33 cellular contexts compared by ENCODE assay signal in the genomic region with DNA sequence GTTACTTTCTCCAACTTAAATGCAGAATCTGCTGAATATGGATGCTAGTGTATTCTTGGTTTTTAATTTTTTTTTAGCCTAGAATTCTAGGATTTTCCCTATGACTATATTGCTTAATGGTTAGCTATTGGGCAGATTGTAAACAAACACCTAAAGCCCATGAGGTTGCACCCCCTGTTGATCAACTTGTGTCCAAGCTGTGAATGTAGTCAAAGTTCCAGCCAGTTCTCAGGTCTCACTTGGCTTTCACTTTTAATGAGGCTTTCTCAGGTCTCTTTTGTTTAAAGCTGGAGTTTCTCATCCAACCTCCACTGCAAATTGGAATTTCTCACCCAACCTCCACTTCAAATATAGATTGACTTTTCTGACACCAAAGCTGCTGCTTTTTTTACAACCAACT. TPM values are rescaled to one million over a fixed set of nuclear protein-coding genes. Genes with fewer than 3 reads are reported as not detected.
"Had no signal": no experiment of that assay in that cellular context is flagged by ENCODE, and none has a peak within 500 bp of the region (broad histone marks: within the 10 kb centered on the region; RNA-seq: fewer than 3 reads in every experiment).

No MANE protein-coding gene starts in this region.

- H3K27me3 ChIP-seq: adrenal gland, body of pancreas, SJCRH30 had no signal

- H3K9me3 ChIP-seq: adrenal gland, body of pancreas, SJCRH30 had no signal

- H3K9me3 Mint-ChIP-seq: activated CD4-positive, alpha-beta T cell treated with anti-CD3 and anti-CD28 coated beads, Interleukin-2, amount 10 ng/mL, durations not matched to agents 7 days and 5 days; activated naive CD4-positive, alpha-beta T cell treated with anti-CD3 and anti-CD28 coated beads, Interleukin-2, amount 50 U/mL, for 72 hours; T-helper 1 cell treated with Interleukin-12 subunit alpha and Interleukin-12 subunit beta and Interleukin-4 antibody, amounts not matched to agents 30 μg/mL and 1 μg/mL, for 36 hours had no signal

- H3K4me2 ChIP-seq: KMS-11 had no signal

- H3K4me3 ChIP-seq: adrenal gland, body of pancreas, SJCRH30, SK-N-MC had no signal

- H3K27ac ChIP-seq: adrenal gland, body of pancreas, KMS-11, SJCRH30, SK-N-MC had no signal

- ATAC-seq: activated CD4-positive, alpha-beta T cell treated with anti-CD3 and anti-CD28 coated beads for 36 hours; activated CD4-positive, CD25-positive, alpha-beta regulatory T cell treated with anti-CD3 and anti-CD28 coated beads, Interleukin-2, amount 50 U/mL, for 24 hours; activated CD8-positive, alpha-beta T cell treated with anti-CD3 and anti-CD28 coated beads, Interleukin-2, amount 10 ng/mL, durations not matched to agents 7 days and 5 days; activated naive CD4-positive, alpha-beta T cell treated with anti-CD3 and anti-CD28 coated beads, Interleukin-2, amount 50 U/mL, for 72 hours; body of pancreas had no signal

- H3K36me3 Mint-ChIP-seq: activated naive CD4-positive, alpha-beta T cell treated with anti-CD3 and anti-CD28 coated beads, Interleukin-2, amount 50 U/mL, for 72 hours had no signal

- H3K4me3 Mint-ChIP-seq: activated CD4-positive, alpha-beta T cell treated with anti-CD3 and anti-CD28 coated beads for 36 hours; activated CD4-positive, alpha-beta T cell treated with anti-CD3 and anti-CD28 coated beads, Interleukin-2, amount 10 ng/mL, durations not matched to agents 7 days and 5 days; activated CD8-positive, alpha-beta T cell treated with anti-CD3 and anti-CD28 coated beads, Interleukin-2, amount 10 ng/mL, durations not matched to agents 7 days and 5 days; activated naive CD4-positive, alpha-beta T cell treated with anti-CD3 and anti-CD28 coated beads for 36 hours; activated T-cell treated with anti-CD3 and anti-CD28 coated beads, Interleukin-2, amount 50 U/mL, for 24 hours; T-helper 1 cell treated with Interleukin-12 subunit alpha and Interleukin-12 subunit beta and Interleukin-4 antibody, amounts not matched to agents 30 μg/mL and 1 μg/mL, for 36 hours; T-helper 2 cell treated with Interferon-gamma antibody and Interleukin-4, amounts not matched to agents 5 μg/mL and 100 μg/mL, for 36 hours had no signal

- H3K36me3 ChIP-seq: adrenal gland, SJCRH30 had no signal

- H3K4me1 ChIP-seq: adrenal gland, body of pancreas, SJCRH30 had no signal

- H3K27ac Mint-ChIP-seq: activated CD4-positive, alpha-beta T cell treated with anti-CD3 and anti-CD28 coated beads for 36 hours; activated CD4-positive, alpha-beta T cell treated with anti-CD3 and anti-CD28 coated beads, Interleukin-2, amount 10 ng/mL, durations not matched to agents 7 days and 5 days; activated CD8-positive, alpha-beta T cell treated with anti-CD3 and anti-CD28 coated beads, Interleukin-2, amount 10 ng/mL, durations not matched to agents 7 days and 5 days; activated naive CD4-positive, alpha-beta T cell treated with anti-CD3 and anti-CD28 coated beads for 36 hours; activated naive CD4-positive, alpha-beta T cell treated with anti-CD3 and anti-CD28 coated beads, Interleukin-2, amount 50 U/mL, for 72 hours; activated T-cell treated with anti-CD3 and anti-CD28 coated beads, Interleukin-2, amount 50 U/mL, for 24 hours; T-helper 1 cell treated with Interleukin-12 subunit alpha and Interleukin-12 subunit beta and Interleukin-4 antibody, amounts not matched to agents 30 μg/mL and 1 μg/mL, for 36 hours; T-helper 2 cell treated with Interferon-gamma antibody and Interleukin-4, amounts not matched to agents 5 μg/mL and 100 μg/mL, for 36 hours had no signal

- H3K4me1 Mint-ChIP-seq: activated CD4-positive, alpha-beta T cell treated with anti-CD3 and anti-CD28 coated beads for 36 hours; activated CD4-positive, alpha-beta T cell treated with anti-CD3 and anti-CD28 coated beads, Interleukin-2, amount 10 ng/mL, durations not matched to agents 7 days and 5 days had no signal

- H3K9ac ChIP-seq: KMS-11 had no signal

- DNase-seq: activated CD4-positive, alpha-beta T cell treated with anti-CD3 and anti-CD28 coated beads for 36 hours; activated CD4-positive, alpha-beta T cell treated with anti-CD3 and anti-CD28 coated beads, Interleukin-2, amount 10 ng/mL, durations not matched to agents 7 days and 5 days; activated CD4-positive, alpha-beta T cell treated with anti-CD3 and anti-CD28 coated beads, Interleukin-2, amount 50 U/mL, for 48 hours; activated CD8-positive, alpha-beta T cell treated with anti-CD3 and anti-CD28 coated beads, Interleukin-2, amount 10 ng/mL, durations not matched to agents 7 days and 5 days; activated gamma-delta T cell treated with Interleukin-2 at 50 U/mL for 16 hours; activated naive CD4-positive, alpha-beta T cell treated with anti-CD3 and anti-CD28 coated beads for 36 hours; activated T-cell treated with anti-CD3 and anti-CD28 coated beads, Interleukin-2, amount 50 U/mL, for 24 hours; adrenal gland; body of pancreas; caudate nucleus; cerebellar nuclear complex; NCI-H1092 treated with DMSO at 0.1 percent for 48 hours; NCI-H1417 treated with DMSO at 0.1 percent for 48 hours; NCI-H187 treated with DMSO at 0.1 percent for 48 hours; NCI-H2081; NCI-H2171 treated with DMSO at 0.1 percent for 48 hours; NCI-H2227 treated with DMSO at 0.1 percent for 48 hours; NCI-H446 treated with DMSO at 0.1 percent for 48 hours; NCI-H524; NCI-H69; NK-92 treated with Interleukin-12 subunit alpha and Interleukin-12 subunit beta, amount 100 ng/mL, for 24 hours; Right ventricle myocardium superior; SJCRH30 had no signal

RNA-seq across cellular contexts. Expression of a gene that starts 35.9 kb away (rescaled TPM):
- total RNA-seq: activated CD4-positive, alpha-beta T cell treated with anti-CD3 and anti-CD28 coated beads for 36 hours; activated CD4-positive, alpha-beta T cell treated with anti-CD3 and anti-CD28 coated beads, Interleukin-2, amount 10 ng/mL, durations not matched to agents 7 days and 5 days; activated CD8-positive, alpha-beta T cell treated with anti-CD3 and anti-CD28 coated beads, Interleukin-2, amount 10 ng/mL, durations not matched to agents 7 days and 5 days; activated naive CD4-positive, alpha-beta T cell treated with anti-CD3 and anti-CD28 coated beads for 36 hours; astrocyte; body of pancreas; bronchial epithelial cell; LHCN-M2; OCI-LY7; SJCRH30 had no signal
